ENCODE assay signal across 16 cellular contexts in genomic region chr7:106464169-106464568, GRCh38.
"Had no signal": no experiment of that assay in that cellular context is flagged by ENCODE, and none has a peak within 500 bp of the region (broad histone marks: within the 10 kb centered on the region; RNA-seq: fewer than 3 reads in every experiment).

No MANE protein-coding gene starts in this region.

- DNase-seq: activated CD4-positive, alpha-beta T cell treated with anti-CD3 and anti-CD28 coated beads, Interleukin-2, amount 50 U/mL, for 4 hours; activated gamma-delta T cell treated with Interleukin-2 at 50 U/mL for 16 hours; activated T-cell treated with anti-CD3 and anti-CD28 coated beads, Interleukin-2, amount 50 U/mL, for 48 hours; foreskin keratinocyte; head of caudate nucleus; naive B cell; retina; stimulated activated CD4-positive, alpha-beta T cell treated with anti-CD3 and anti-CD28 coated beads, Interleukin-4, amount 100 ng/mL, for 4 hours; T-helper 17 cell had no signal

- H3K36me3 ChIP-seq: esophagus muscularis mucosa, tibial nerve had no signal

- H3K4me3 ChIP-seq: esophagus muscularis mucosa, skin epidermis, tibial nerve had no signal

- H3K9ac ChIP-seq: parathyroid adenoma had no signal

- ATAC-seq: foreskin keratinocyte, T-helper 17 cell had no signal

- H3K27ac Mint-ChIP-seq: T-helper 17 cell had no signal

- H3K4me3 Mint-ChIP-seq: naive B cell, T-helper 17 cell had no signal

- H2AFZ ChIP-seq: parathyroid adenoma had no signal

- H3K4me1 ChIP-seq: parathyroid adenoma had no signal

- H3K36me3 Mint-ChIP-seq: naive B cell had no signal

- H3K79me2 ChIP-seq: parathyroid adenoma had no signal

- H3K27ac ChIP-seq: foreskin keratinocyte, parathyroid adenoma, skin epidermis had no signal

- H3K27me3 ChIP-seq: esophagus muscularis mucosa, foreskin keratinocyte, tibial nerve had no signal

- FAIRE-seq: astrocyte, colon, TTC549 had no signal

- H3K9me3 ChIP-seq: esophagus muscularis mucosa, tibial nerve had no signal
